In genomic region chr14:81632162-81632561, GRCh38 we compare ENCODE assay signal across 24 cellular contexts.
A peak's percentile ranks its signal among the peaks of the same experiment; 100 is the strongest.
DNase-seq lines count a peak whose midpoint lies in the region; ATAC-seq, FAIRE-seq and TF ChIP-seq lines count a peak whose summit lies in the region.
"Had no signal": no experiment of that assay in that cellular context is flagged by ENCODE, and none has a peak within 500 bp of the region (broad histone marks: within the 10 kb centered on the region; RNA-seq: fewer than 3 reads in every experiment).

No MANE protein-coding gene starts in this region.

- POLR2A ChIA-PET in HepG2 (lab: Yijun Ruan, JAX), result no interaction called here

- in situ Hi-C loops in HepG2 (cut with HindIII; ENCODE audit: extremely low pct_ligation_motif_present, low pct_unique_long_range_greater_than_20kb), result no loop called here

- CTCF ChIA-PET in HepG2 (lab: Yijun Ruan, JAX; ENCODE audit: low intra/inter-chr PET ratio, low total read pairs), result no interaction called here

- ATAC-seq in HepG2 (peak; percentile 52; the same call in 2 of the 3 replicates), right lobe of liver (peak; percentile 60 to 95 (median 71)), GM21825 (IDR thresholded peaks at IDR 0.05; ENCODE audit: unreplicated experiment) (no peak), HG02798 (IDR thresholded peaks at IDR 0.05; ENCODE audit: poor library complexity, unreplicated experiment) (no peak)
- ATAC-seq: A549; CD8-positive, alpha-beta T cell; GM12878 had no signal

- no peak overlapping the region for H3K27ac ChIP-seq in hepatocyte
- H3K27ac ChIP-seq in HepG2 (ENCODE audit: extremely low read length, insufficient read depth, low read length), result no peak overlapping the region
- H3K27ac ChIP-seq in right lobe of liver, result no peak overlapping the region
- H3K27ac ChIP-seq: 22Rv1; A549; BLaER1 treated with 17β-estradiol and CSF1 and Interleukin-3, amounts not matched to agents 10 nM and 100 nM had no signal

- intact Hi-C loops in HepG2 (cut with micrococcal nuclease; ENCODE audit: unreplicated experiment) (no loop called here), right lobe of liver (cut with DNase I) (no loop called here)

- H4K20me1 ChIP-seq in hepatocyte (ENCODE audit: insufficient read depth, poor library complexity, severe bottlenecking), result no peaks in the 10 kb centered on the region
- no peaks in the 10 kb centered on the region for H4K20me1 ChIP-seq in HepG2 (ENCODE audit: insufficient read depth, low read length)
- H4K20me1 ChIP-seq: BLaER1 treated with 17β-estradiol and CSF1 and Interleukin-3, amounts not matched to agents 10 nM and 100 nM had no signal

- H3K4me3 ChIP-seq in hepatocyte (no peak overlapping the region), HepG2 (replicated peaks in 1 of 3; ENCODE audit: insufficient read depth in 1 of 3, low read depth in 2 of 3, low read length in 3 of 3) (no peak overlapping the region), right lobe of liver (no peak overlapping the region)
- H3K4me3 ChIP-seq: A549; BLaER1 treated with 17β-estradiol and CSF1 and Interleukin-3, amounts not matched to agents 10 nM and 100 nM; GM12878 had no signal

- no peak for TF ChIP-seq RAD21 in HepG2 (CRISPR knock-in tag; IDR thresholded peaks at IDR 0.05)

- BruUV-seq in HepG2 (replicated peaks; lab: Mats Ljungman, UMichigan), result no TSS peak

- no peak overlapping the region for H3K9ac ChIP-seq in HepG2 (ENCODE audit: insufficient read depth, low read depth, low read length)
- H3K9ac ChIP-seq: BLaER1 treated with 17β-estradiol and CSF1 and Interleukin-3, amounts not matched to agents 10 nM and 100 nM had no signal

- no peaks in the 10 kb centered on the region for H3K9me2 ChIP-seq in hepatocyte (replicated peaks; ENCODE audit: insufficient read depth)

- TF ChIP-seq EP300 in HepG2 (IDR thresholded peaks at IDR 0.05; ENCODE audit: low read depth in 2 of 2, low read length in 2 of 2) (no peak), HepG2 (CRISPR knock-in tag; IDR thresholded peaks at IDR 0.05; ENCODE audit: borderline replicate concordance) (no peak)

- H3K27me3 ChIP-seq in hepatocyte (no peaks in the 10 kb centered on the region), HepG2 (ENCODE audit: control insufficient read depth in 1 of 2, insufficient read depth in 2 of 2, low read length in 2 of 2) (no peaks in the 10 kb centered on the region), right lobe of liver (no peaks in the 10 kb centered on the region)
- H3K27me3 ChIP-seq: BLaER1 treated with 17β-estradiol and CSF1 and Interleukin-3, amounts not matched to agents 10 nM and 100 nM had no signal

- H3K79me2 ChIP-seq in hepatocyte (no peaks in the 10 kb centered on the region), HepG2 (ENCODE audit: insufficient read depth, low read length) (no peaks in the 10 kb centered on the region)

- no peak overlapping the region for H3K4me2 ChIP-seq in hepatocyte
- no peak overlapping the region for H3K4me2 ChIP-seq in HepG2 (ENCODE audit: low read depth, low read length)
- H3K4me2 ChIP-seq: A549; BLaER1 treated with 17β-estradiol and CSF1 and Interleukin-3, amounts not matched to agents 10 nM and 100 nM had no signal

- TF ChIP-seq CTCF in hepatocyte (IDR thresholded peaks at IDR 0.05; ENCODE audit: poor library complexity) (no peak), HepG2 (CRISPR knock-in tag; IDR thresholded peaks at IDR 0.05) (no peak), right lobe of liver (IDR thresholded peaks at IDR 0.05) (no peak)

- H2AFZ ChIP-seq in hepatocyte (no peak overlapping the region), HepG2 (ENCODE audit: low read length) (no peak overlapping the region)

- H3K4me1 ChIP-seq in hepatocyte (ENCODE audit: insufficient read depth) (peaks cover 4% of the 10 kb centered on the region), HepG2 (ENCODE audit: insufficient read depth, low read length) (no peaks in the 10 kb centered on the region), right lobe of liver (peaks cover 0 to 18% (median 0%) of the 10 kb centered on the region in 4 donors)
- H3K4me1 ChIP-seq: A549, Caco-2 had no signal

- TF ChIP-seq POLR2A in HepG2 (IDR thresholded peaks at IDR 0.05; ENCODE audit: insufficient read depth in 1 of 2, low read depth in 2 of 2, low read length in 2 of 2) (no peak), right lobe of liver (IDR thresholded peaks at IDR 0.05) (no peak)

- H3K36me3 ChIP-seq in hepatocyte (replicated peaks; ENCODE audit: insufficient read depth, low read depth) (no peaks in the 10 kb centered on the region), HepG2 (replicated peaks in 1 of 2; ENCODE audit: control insufficient read depth in 1 of 2, insufficient read depth in 2 of 2, low read length in 2 of 2) (no peaks in the 10 kb centered on the region), right lobe of liver (no peaks in the 10 kb centered on the region)
- H3K36me3 ChIP-seq: BLaER1 treated with 17β-estradiol and CSF1 and Interleukin-3, amounts not matched to agents 10 nM and 100 nM had no signal

- FAIRE-seq in HepG2 (lab: Jason Lieb, UNC), result no peak
- FAIRE-seq: A549, D721Med, GM12878, GM12892, GM18507 had no signal

- no peaks in the 10 kb centered on the region for H3K9me3 ChIP-seq in hepatocyte (ENCODE audit: low read depth)
- H3K9me3 ChIP-seq in HepG2 (ENCODE audit: low read length), result no peaks in the 10 kb centered on the region
- H3K9me3 ChIP-seq in right lobe of liver, result no peaks in the 10 kb centered on the region
- H3K9me3 ChIP-seq: A549; BLaER1 treated with 17β-estradiol and CSF1 and Interleukin-3, amounts not matched to agents 10 nM and 100 nM; Caco-2 had no signal

- DNase-seq in hepatocyte (ENCODE audit: low spot score) (peak; percentile 22), HepG2 (ENCODE audit: low spot score) (peak; percentile 9), right lobe of liver (no peak), DMS 273 treated with DMSO at 0.1 percent for 48 hours (lab: John Stamatoyannopoulos, UW) (no peak)
- DNase-seq: AML-193; Caco-2; Calu3; CD4-positive, alpha-beta T cell; CD8-positive, alpha-beta T cell; DMS153; DMS53; DMS79; DND-41; EL; GDM1 had no signal

TF ChIP-seq in HepG2, 621 proteins besides CTCF, POLR2A, EP300 and RAD21:
- no peak for TF ChIP-seq RFX3 (CRISPR knock-in tag; IDR thresholded peaks at IDR 0.05)
- TF ChIP-seq ZFAT (CRISPR knock-in tag; conservative IDR thresholded peaks at IDR 0.05), result no peak
- no peak for TF ChIP-seq ZKSCAN1 (IDR thresholded peaks at IDR 0.05; ENCODE audit: low read length)
- TF ChIP-seq CEBPB (IDR thresholded peaks at IDR 0.05; ENCODE audit: borderline replicate concordance, low read depth, low read length), result peak; percentile 18; the same call in 1 of the 2 replicates
- TF ChIP-seq KLF6 (CRISPR knock-in tag; IDR thresholded peaks at IDR 0.05), result no peak
- no peak for TF ChIP-seq FIP1L1 (IDR thresholded peaks at IDR 0.05; ENCODE audit: borderline replicate concordance, insufficient read depth, low read depth, low read length)
- no peak for TF ChIP-seq ZNF768 (CRISPR knock-in tag; IDR thresholded peaks at IDR 0.05)
- TF ChIP-seq HNF4A (CRISPR knock-in tag; IDR thresholded peaks at IDR 0.05), result peak; percentile 51
- no peak for TF ChIP-seq STAG1 (CRISPR knock-in tag; IDR thresholded peaks at IDR 0.05)
- TF ChIP-seq ZNF570 (CRISPR knock-in tag; IDR thresholded peaks at IDR 0.05; ENCODE audit: borderline replicate concordance), result no peak
- no peak for TF ChIP-seq ZBTB46 (CRISPR knock-in tag; IDR thresholded peaks at IDR 0.05; ENCODE audit: borderline replicate concordance)
TF ChIP-seq in HepG2: peak in this region for 2.

Comparison
In these comparisons a context has a peak if more than half of its experiments do, and no peak if none do; other contexts are left out.
1. DNase-seq: peak in hepatocyte (single experiment) and HepG2 (single experiment); none in right lobe of liver (0 of 3) and DMS 273 treated with DMSO at 0.1 percent for 48 hours (single experiment).
2. ATAC-seq: peak in HepG2 (single experiment) and right lobe of liver (4 of 4); none in GM21825 (single experiment) and HG02798 (single experiment).